Comparison of ENCODE assay signal across 20 cellular contexts in the genomic region with DNA sequence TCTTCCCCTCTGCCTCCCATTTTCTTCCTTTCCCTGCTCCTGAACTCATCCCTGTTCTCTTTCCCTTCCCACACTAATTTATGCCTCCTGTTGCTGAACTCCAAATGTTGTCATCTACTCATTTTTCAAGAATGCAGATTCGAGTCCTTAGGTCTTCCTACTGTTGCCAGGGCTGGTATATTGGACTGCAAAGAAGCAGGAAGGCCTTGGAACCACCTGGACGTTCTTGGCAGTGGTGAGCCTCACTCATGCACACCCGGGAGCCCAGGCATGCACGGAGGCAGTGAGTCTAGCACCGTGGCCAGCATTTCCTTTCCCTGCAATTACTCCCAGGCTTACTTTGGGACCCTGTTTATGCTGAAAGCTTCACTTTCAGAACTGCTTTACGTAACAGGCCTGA.
"Had no signal": no experiment of that assay in that cellular context is flagged by ENCODE, and none has a peak within 500 bp of the region (broad histone marks: within the 10 kb centered on the region; RNA-seq: fewer than 3 reads in every experiment).

No MANE protein-coding gene starts in this region.

- H3K9me3 ChIP-seq: tibial nerve had no signal

- H3K36me3 Mint-ChIP-seq: activated naive CD8-positive, alpha-beta T cell treated with anti-CD3 and anti-CD28 coated beads for 36 hours; stimulated activated effector memory CD8-positive, alpha-beta T cell treated with anti-CD3 and anti-CD28 coated beads, Interleukin-12 subunit alpha, Interleukin-12 subunit beta, amount 100 ng/mL, for 72 hours had no signal

- H3K4me3 ChIP-seq: tibial nerve had no signal

- DNase-seq: activated CD4-positive, alpha-beta T cell treated with anti-CD3 and anti-CD28 coated beads for 36 hours; activated CD4-positive, alpha-beta T cell treated with anti-CD3 and anti-CD28 coated beads, Interleukin-2, amount 50 U/mL, for 4 hours; activated CD8-positive, alpha-beta memory T cell treated with anti-CD3 and anti-CD28 coated beads for 24 hours; activated CD8-positive, alpha-beta memory T cell treated with anti-CD3 and anti-CD28 coated beads, Interleukin-2, amount 50 U/mL, for 4 hours; activated naive CD4-positive, alpha-beta T cell; activated naive CD8-positive, alpha-beta T cell treated with anti-CD3 and anti-CD28 coated beads for 36 hours; activated T-cell treated with anti-CD3 and anti-CD28 coated beads, Interleukin-2, amount 50 U/mL, for 24 hours; cortex of kidney; hypothalamus; left ventricle myocardium superior; occipital lobe; posterior cingulate gyrus; small intestine; stimulated activated CD4-positive, alpha-beta T cell treated with anti-CD3 and anti-CD28 coated beads, Interleukin-2, amount 100 ng/mL, for 24 hours; stimulated activated naive CD8-positive, alpha-beta T cell treated with anti-CD3 and anti-CD28 coated beads, Interleukin-15, amount 100 ng/mL, for 72 hours; T-helper 1 cell had no signal

- H3K9me3 Mint-ChIP-seq: activated naive CD8-positive, alpha-beta T cell treated with anti-CD3 and anti-CD28 coated beads for 36 hours; activated T-cell treated with anti-CD3 and anti-CD28 coated beads, Interleukin-2, amount 50 U/mL, for 24 hours; activated T-helper 17 cell treated with anti-CD3 and anti-CD28 coated beads, Interleukin-2, amount 50 U/mL, for 72 hours; stimulated activated effector memory CD8-positive, alpha-beta T cell treated with anti-CD3 and anti-CD28 coated beads, Interleukin-12 subunit alpha, Interleukin-12 subunit beta, amount 100 ng/mL, for 72 hours; stimulated activated naive CD8-positive, alpha-beta T cell treated with anti-CD3 and anti-CD28 coated beads, Interleukin-15, amount 100 ng/mL, for 72 hours had no signal

- H3K27ac ChIP-seq: tibial nerve had no signal

- H3K27ac Mint-ChIP-seq: activated CD4-positive, alpha-beta T cell treated with anti-CD3 and anti-CD28 coated beads for 36 hours; activated naive CD8-positive, alpha-beta T cell treated with anti-CD3 and anti-CD28 coated beads for 36 hours; activated T-cell treated with anti-CD3 and anti-CD28 coated beads, Interleukin-2, amount 50 U/mL, for 24 hours; activated T-helper 17 cell treated with anti-CD3 and anti-CD28 coated beads, Interleukin-2, amount 50 U/mL, for 72 hours; stimulated activated effector memory CD8-positive, alpha-beta T cell treated with anti-CD3 and anti-CD28 coated beads, Interleukin-12 subunit alpha, Interleukin-12 subunit beta, amount 100 ng/mL, for 72 hours; stimulated activated naive CD8-positive, alpha-beta T cell treated with anti-CD3 and anti-CD28 coated beads, Interleukin-15, amount 100 ng/mL, for 72 hours had no signal

- ATAC-seq: activated CD4-positive, alpha-beta T cell treated with anti-CD3 and anti-CD28 coated beads for 36 hours; activated T-helper 17 cell treated with anti-CD3 and anti-CD28 coated beads, Interleukin-2, amount 50 U/mL, for 72 hours; left ventricle myocardium superior; sciatic nerve; stimulated activated effector memory CD8-positive, alpha-beta T cell treated with anti-CD3 and anti-CD28 coated beads, Interleukin-12 subunit alpha, Interleukin-12 subunit beta, amount 100 ng/mL, for 72 hours; stimulated activated naive CD8-positive, alpha-beta T cell treated with anti-CD3 and anti-CD28 coated beads, Interleukin-15, amount 100 ng/mL, for 72 hours had no signal

- H3K36me3 ChIP-seq: tibial nerve had no signal

- H3K4me1 Mint-ChIP-seq: activated CD4-positive, alpha-beta T cell treated with anti-CD3 and anti-CD28 coated beads for 36 hours; activated naive CD8-positive, alpha-beta T cell treated with anti-CD3 and anti-CD28 coated beads for 36 hours; activated T-helper 17 cell treated with anti-CD3 and anti-CD28 coated beads, Interleukin-2, amount 50 U/mL, for 72 hours; stimulated activated effector memory CD8-positive, alpha-beta T cell treated with anti-CD3 and anti-CD28 coated beads, Interleukin-12 subunit alpha, Interleukin-12 subunit beta, amount 100 ng/mL, for 72 hours; stimulated activated naive CD8-positive, alpha-beta T cell treated with anti-CD3 and anti-CD28 coated beads, Interleukin-15, amount 100 ng/mL, for 72 hours had no signal

- H3K4me3 Mint-ChIP-seq: activated CD4-positive, alpha-beta T cell treated with anti-CD3 and anti-CD28 coated beads for 36 hours; activated naive CD8-positive, alpha-beta T cell treated with anti-CD3 and anti-CD28 coated beads for 36 hours; activated T-cell treated with anti-CD3 and anti-CD28 coated beads, Interleukin-2, amount 50 U/mL, for 24 hours; activated T-helper 17 cell treated with anti-CD3 and anti-CD28 coated beads, Interleukin-2, amount 50 U/mL, for 72 hours; stimulated activated effector memory CD8-positive, alpha-beta T cell treated with anti-CD3 and anti-CD28 coated beads, Interleukin-12 subunit alpha, Interleukin-12 subunit beta, amount 100 ng/mL, for 72 hours; stimulated activated naive CD8-positive, alpha-beta T cell treated with anti-CD3 and anti-CD28 coated beads, Interleukin-15, amount 100 ng/mL, for 72 hours had no signal

- H3K27me3 Mint-ChIP-seq: activated CD4-positive, alpha-beta T cell treated with anti-CD3 and anti-CD28 coated beads for 36 hours; activated naive CD8-positive, alpha-beta T cell treated with anti-CD3 and anti-CD28 coated beads for 36 hours; activated T-cell treated with anti-CD3 and anti-CD28 coated beads, Interleukin-2, amount 50 U/mL, for 24 hours; activated T-helper 17 cell treated with anti-CD3 and anti-CD28 coated beads, Interleukin-2, amount 50 U/mL, for 72 hours; stimulated activated naive CD8-positive, alpha-beta T cell treated with anti-CD3 and anti-CD28 coated beads, Interleukin-15, amount 100 ng/mL, for 72 hours had no signal

- H3K27me3 ChIP-seq: tibial nerve had no signal
